Comparison of ENCODE assay signal across 1 cellular context in genomic region chr19:44954649-44955499, GRCh38.
A peak's percentile ranks its signal among the peaks of the same experiment; 100 is the strongest.
TF ChIP-seq lines count a peak whose summit lies in the region.

TSS of gene CLPTM1 (plus strand) at chr19:44955380. CDS start at chr19:44955396, 16 bp downstream.

TF ChIP-seq in K562, 482 proteins besides CTCF, POLR2A, EP300 and RAD21 (continued from another document and continues in another):
- TF ChIP-seq TFE3 (CRISPR knock-in tag; IDR thresholded peaks at IDR 0.05) (no peak), ZNF143 (CRISPR knock-in tag; IDR thresholded peaks at IDR 0.05) (no peak), FOS (IDR thresholded peaks at IDR 0.05; ENCODE audit: extremely low read depth, insufficient read length) (no peak), PHF8 (IDR thresholded peaks at IDR 0.05; ENCODE audit: borderline replicate concordance, low read length) (peak; percentile 98), ZNF12 (CRISPR knock-in tag; IDR thresholded peaks at IDR 0.05) (peak; percentile 26; the same call in 1 of the 2 replicates), CHD2 (IDR thresholded peaks at IDR 0.05; ENCODE audit: low read depth, low read length) (peak; percentile 97), TEAD2 (tag; IDR thresholded peaks at IDR 0.05) (no peak), ZNF764 (CRISPR knock-in tag; IDR thresholded peaks at IDR 0.05; ENCODE audit: low read depth) (no peak), ATF6 (CRISPR knock-in tag; IDR thresholded peaks at IDR 0.05) (peak; percentile 92; the same call in 1 of the 2 replicates), CBFA2T3 (IDR thresholded peaks at IDR 0.05) (no peak), BRF1 (IDR thresholded peaks at IDR 0.05; ENCODE audit: borderline replicate concordance, extremely low read depth, insufficient read length) (no peak), NONO (IDR thresholded peaks at IDR 0.05; ENCODE audit: low read depth in 2 of 2, low read length in 1 of 2) (no peak), TRIM28 (IDR thresholded peaks at IDR 0.05) (peak; percentile 83; the same call in 1 of the 2 replicates), MECOM (CRISPR knock-in tag; IDR thresholded peaks at IDR 0.05) (no peak), ZBTB34 (CRISPR knock-in tag; IDR thresholded peaks at IDR 0.05) (no peak), ZNF778 (CRISPR knock-in tag; IDR thresholded peaks at IDR 0.05) (no peak), ZNF165 (CRISPR knock-in tag; IDR thresholded peaks at IDR 0.05; ENCODE audit: borderline replicate concordance) (no peak), ZNF644 (tag; IDR thresholded peaks at IDR 0.05; ENCODE audit: low read depth) (no peak), IRF9 (tag; IDR thresholded peaks at IDR 0.05) (no peak), ATF7 (IDR thresholded peaks at IDR 0.05) (peak; percentile 90), HMBOX1 (IDR thresholded peaks at IDR 0.05) (no peak), TAF15 (IDR thresholded peaks at IDR 0.05; ENCODE audit: low read depth, low read length) (no peak), MITF (IDR thresholded peaks at IDR 0.05) (no peak), FOXK1 (CRISPR knock-in tag; IDR thresholded peaks at IDR 0.05; ENCODE audit: borderline replicate concordance) (peak; percentile 26; the same call in 1 of the 2 replicates), SIN3B (IDR thresholded peaks at IDR 0.05; ENCODE audit: low read depth) (peak; percentile 95), CBX1 (IDR thresholded peaks at IDR 0.05; ENCODE audit: low read depth) (peak; percentile 37; the same call in 1 of the 2 replicates), NR2C1 (IDR thresholded peaks at IDR 0.05) (peak; percentile 57; the same call in 1 of the 2 replicates), NR2C1 (tag; IDR thresholded peaks at IDR 0.05) (peak; percentile 33; the same call in 1 of the 2 replicates), THRAP3 (IDR thresholded peaks at IDR 0.05; ENCODE audit: borderline replicate concordance) (0 out of 2 replicates have a peak, but pooled peaks have one; percentile 22), ZNF668 (CRISPR knock-in tag; IDR thresholded peaks at IDR 0.05) (no peak), SNAPC5 (CRISPR knock-in tag; IDR thresholded peaks at IDR 0.05) (no peak), NFIC (IDR thresholded peaks at IDR 0.05) (no peak), FOXP1 (CRISPR knock-in tag; IDR thresholded peaks at IDR 0.05) (peak; percentile 73), MCM7 (IDR thresholded peaks at IDR 0.05) (peak in 1 of 2 experiments; percentile 100; a peak in 2 of 4 replicates), ZBTB43 (CRISPR knock-in tag; IDR thresholded peaks at IDR 0.05) (0 out of 2 replicates have a peak, but pooled peaks have one; percentile 24), TFAP4 (CRISPR knock-in tag; IDR thresholded peaks at IDR 0.05; ENCODE audit: borderline replicate concordance) (peak; percentile 74; the same call in 1 of the 2 replicates), DNMT1 (IDR thresholded peaks at IDR 0.05) (0 out of 2 replicates have a peak, but pooled peaks have one; percentile 15), SRSF1 (IDR thresholded peaks at IDR 0.05; ENCODE audit: low read depth, low read length) (no peak), DPF2 (IDR thresholded peaks at IDR 0.05) (peak; percentile 44; the same call in 1 of the 2 replicates), DIDO1 (tag; IDR thresholded peaks at IDR 0.05; ENCODE audit: low read depth) (peak; percentile 93), SIN3A (IDR thresholded peaks at IDR 0.05; ENCODE audit: borderline replicate concordance in 2 of 2, control insufficient read depth in 1 of 2, low read depth in 2 of 2, low read length in 2 of 2) (peak; percentile 63 to 91; a peak in 2 of 4 replicates), MIER1 (IDR thresholded peaks at IDR 0.05; ENCODE audit: low read depth) (no peak), POLR2H (tag; IDR thresholded peaks at IDR 0.05; ENCODE audit: low read depth) (peak; percentile 84), SRSF3 (IDR thresholded peaks at IDR 0.05; ENCODE audit: insufficient read depth, low read length) (no peak), DEAF1 (CRISPR knock-in tag; IDR thresholded peaks at IDR 0.05) (no peak), NCOA1 (IDR thresholded peaks at IDR 0.05; ENCODE audit: low read depth) (peak; percentile 69), C11orf30 (IDR thresholded peaks at IDR 0.05; ENCODE audit: low read depth) (peak; percentile 98), NRF1 (conservative IDR thresholded peaks at IDR 0.05 in 1 of 2, IDR thresholded peaks at IDR 0.05 in 1 of 2) (peak; percentile 85 to 88), IRF2 (CRISPR knock-in tag; IDR thresholded peaks at IDR 0.05) (no peak), HINFP (tag; conservative IDR thresholded peaks at IDR 0.05; ENCODE audit: low read depth) (no peak), MTA1 (IDR thresholded peaks at IDR 0.05; ENCODE audit: borderline replicate concordance) (no peak; the same call in 1 of the 2 replicates)
